In genomic region chr2:158664987-158665386, GRCh38 we compare ENCODE assay signal across 20 cellular contexts.
DNase-seq lines count a peak whose midpoint lies in the region; ATAC-seq and TF ChIP-seq lines count a peak whose summit lies in the region.
"Had no signal": no experiment of that assay in that cellular context is flagged by ENCODE, and none has a peak within 500 bp of the region (broad histone marks: within the 10 kb centered on the region; RNA-seq: fewer than 3 reads in every experiment).

No MANE protein-coding gene starts in this region.

- DNase-seq in EH (ENCODE audit: low read depth) (peak; percentile 67), NCI-H226 (peak; percentile 25), dermis blood vessel endothelial cell (peak; percentile 20), middle frontal gyrus (ENCODE audit: extremely low spot score, low spot score) (peak; percentile 13), ACHN (no peak), NCI-H82 treated with DMSO at 0.1 percent for 48 hours (lab: John Stamatoyannopoulos, UW; ENCODE audit: unreplicated experiment) (no peak), COLO829 (ENCODE audit: low spot score) (no peak)
- DNase-seq: activated CD4-positive, alpha-beta T cell treated with anti-CD3 and anti-CD28 coated beads, Interleukin-2, amount 10 ng/mL, durations not matched to agents 7 days and 5 days; glutamatergic neuron; left cardiac atrium; NCI-H1436; psoas muscle; SHP77; stimulated activated CD4-positive, alpha-beta T cell treated with anti-CD3 and anti-CD28 coated beads, Interleukin-2, amount 100 ng/mL, for 24 hours; stimulated activated naive CD4-positive, alpha-beta T cell; T-helper 1 cell; transverse colon had no signal

- no peak for TF ChIP-seq CTCF in gastroesophageal sphincter (IDR thresholded peaks at IDR 0.05)

- H3K4me1 ChIP-seq in gastroesophageal sphincter: peaks cover 0 to 49% (median 5%) of the 10 kb centered on the region in 3 donors
- H3K4me1 ChIP-seq: neural progenitor cell, transverse colon had no signal

- no peaks in the 10 kb centered on the region for H3K9me3 ChIP-seq in gastroesophageal sphincter
- H3K9me3 ChIP-seq: psoas muscle, transverse colon had no signal

- no peak overlapping the region for H3K27ac ChIP-seq in gastroesophageal sphincter
- H3K27ac ChIP-seq: neural progenitor cell, psoas muscle, transverse colon had no signal

- no peak for ATAC-seq in gastroesophageal sphincter
- ATAC-seq: psoas muscle had no signal

- WGBS in gastroesophageal sphincter (ENCODE audit: low coverage in 1 of 2), 2 donors: 24 to 28% methylated on average over 3 of the region's 3 CpGs

- no peak for TF ChIP-seq POLR2A in gastroesophageal sphincter (IDR thresholded peaks at IDR 0.05)

- H3K36me3 ChIP-seq in gastroesophageal sphincter: peaks cover 0 to 62% of the 10 kb centered on the region in 2 donors
- H3K36me3 ChIP-seq: neural progenitor cell had no signal

- H3K4me3 ChIP-seq in gastroesophageal sphincter: no peak overlapping the region
- H3K4me3 ChIP-seq: neural progenitor cell, psoas muscle, skin epidermis, transverse colon had no signal

- in situ Hi-C loops in ACHN (cut with HindIII; ENCODE audit: low pct_ligation_motif_present, low pct_unique_long_range_greater_than_20kb, low sequenced_read_pairs): no loop called here

- TF ChIP-seq EP300 in gastroesophageal sphincter (IDR thresholded peaks at IDR 0.05): no peak

- no peaks in the 10 kb centered on the region for H3K27me3 ChIP-seq in gastroesophageal sphincter
- H3K27me3 ChIP-seq: neural progenitor cell, transverse colon had no signal

Comparison
In these comparisons a context has a peak if more than half of its experiments do, and no peak if none do; other contexts are left out.
1. DNase-seq: peak in EH (single experiment), NCI-H226 (single experiment), dermis blood vessel endothelial cell (single experiment) and middle frontal gyrus (single experiment); none in ACHN (single experiment), NCI-H82 treated with DMSO at 0.1 percent for 48 hours (single experiment) and COLO829 (single experiment).